ENCODE assay signal across 14 cellular contexts in the genomic region with DNA sequence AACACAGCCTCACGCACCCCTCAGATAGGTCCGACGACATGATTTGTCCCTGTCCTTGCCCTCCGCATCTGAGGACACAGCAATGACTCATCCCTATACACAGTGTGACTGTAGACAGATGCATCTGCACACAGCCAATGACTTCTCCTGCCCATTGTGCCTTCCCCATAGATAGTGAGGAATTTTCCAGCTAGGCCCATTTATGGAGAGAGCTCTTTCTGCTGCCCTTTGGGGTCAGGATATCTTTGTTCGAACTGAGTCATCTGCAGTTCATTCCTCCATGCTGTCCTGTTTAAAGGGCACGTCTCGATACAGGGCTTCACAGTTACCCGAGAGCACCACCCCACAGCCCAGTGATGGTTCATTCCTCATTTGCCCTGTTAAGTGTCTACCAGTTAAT.
DNase-seq lines count a peak whose midpoint lies in the region; ATAC-seq and TF ChIP-seq lines count a peak whose summit lies in the region.
"Had no signal": no experiment of that assay in that cellular context is flagged by ENCODE, and none has a peak within 500 bp of the region (broad histone marks: within the 10 kb centered on the region; RNA-seq: fewer than 3 reads in every experiment).

No MANE protein-coding gene starts in this region.

- H3K9me3 ChIP-seq in right lobe of liver: no peaks in the 10 kb centered on the region
- peaks cover 0 to 25% (median 2%) of the 10 kb centered on the region in 8 donors for H3K9me3 ChIP-seq in spleen
- H3K9me3 ChIP-seq: thoracic aorta had no signal

- 64% methylated on average over 7 of the region's 8 CpGs for WGBS in right lobe of liver (ENCODE audit: insufficient coverage, low coverage, low lambda C conversion rate, missing lambda C conversion rate)
- 71 to 80% (median 77%) methylated on average over 8 of the region's 8 CpGs for WGBS in spleen, 5 donors

- ATAC-seq in right lobe of liver: peak; percentile 33 to 71 (median 50)
- ATAC-seq: stimulated activated memory B cell treated with anti-CD40 and anti-IgM and Interleukin-4, amounts not matched to agents 10 μg/mL and 1 μg/mL and 100 μg/mL, for 72 hours had no signal

- no peaks in the 10 kb centered on the region for H3K27me3 ChIP-seq in right lobe of liver
- no peaks in the 10 kb centered on the region for H3K27me3 ChIP-seq in spleen (replicated peaks in 1 of 7)

- intact Hi-C loops in right lobe of liver (cut with DNase I) (no loop called here), spleen (cut with DNase I; ENCODE audit: low total_unique reads) (no loop called here)

- TF ChIP-seq CTCF in fibroblast of pulmonary artery (IDR thresholded peaks at IDR 0.05; ENCODE audit: low read length, missing control alignments) (no peak), right lobe of liver (IDR thresholded peaks at IDR 0.05) (no peak), spleen (IDR thresholded peaks at IDR 0.05 in 8 of 11, conservative IDR thresholded peaks at IDR 0.05 in 3 of 11) (no peak)

- H3K27ac ChIP-seq in right lobe of liver (no peak overlapping the region), spleen (peak overlapping the region in 6 of 8 donors; percentile 6 to 68 (median 36))
- H3K27ac ChIP-seq: thoracic aorta had no signal

- DNase-seq in RPMI7951 (ENCODE audit: low read depth): peak; percentile 1
- DNase-seq in fibroblast of pulmonary artery (ENCODE audit: low read depth): peak; percentile 37
- DNase-seq in right lobe of liver: no peak
- DNase-seq in spleen: no peak
- DNase-seq in NCI-H345 (lab: John Stamatoyannopoulos, UW): no peak
- no peak for DNase-seq in NCI-H2107 treated with DMSO at 0.1 percent for 48 hours (lab: John Stamatoyannopoulos, UW; ENCODE audit: unreplicated experiment)
- DNase-seq in NCI-H526 treated with DMSO at 0.1 percent for 48 hours (lab: John Stamatoyannopoulos, UW): no peak
- DNase-seq: aorta, EL, NCI-H1105, NCI-H524, SIG-M5 had no signal

- H3K4me3 ChIP-seq in fibroblast of pulmonary artery (replicated peaks; ENCODE audit: low read depth, low read length) (no peak overlapping the region), right lobe of liver (no peak overlapping the region), spleen (no peak overlapping the region)
- H3K4me3 ChIP-seq: thoracic aorta had no signal

- TF ChIP-seq POLR2A in right lobe of liver (IDR thresholded peaks at IDR 0.05) (no peak), spleen (IDR thresholded peaks at IDR 0.05) (no peak)

- no peaks in the 10 kb centered on the region for H3K4me1 ChIP-seq in right lobe of liver
- peaks cover 0 to 15% (median 0%) of the 10 kb centered on the region in 6 donors for H3K4me1 ChIP-seq in spleen

- H3K36me3 ChIP-seq in right lobe of liver: no peaks in the 10 kb centered on the region
- H3K36me3 ChIP-seq in spleen: no peaks in the 10 kb centered on the region
- H3K36me3 ChIP-seq: thoracic aorta had no signal

Comparison
In these comparisons a context has a peak if more than half of its experiments do, and no peak if none do; other contexts are left out.
1. DNase-seq: peak in RPMI7951 (single experiment) and fibroblast of pulmonary artery (single experiment); none in right lobe of liver (0 of 3), spleen (single experiment), NCI-H345 (single experiment), NCI-H2107 treated with DMSO at 0.1 percent for 48 hours (single experiment) and NCI-H526 treated with DMSO at 0.1 percent for 48 hours (single experiment).
2. H3K27ac ChIP-seq: peak in spleen (6 of 8); none in right lobe of liver (0 of 3).